Comparison of ENCODE assay signal across 8 cellular contexts in the genomic region with DNA sequence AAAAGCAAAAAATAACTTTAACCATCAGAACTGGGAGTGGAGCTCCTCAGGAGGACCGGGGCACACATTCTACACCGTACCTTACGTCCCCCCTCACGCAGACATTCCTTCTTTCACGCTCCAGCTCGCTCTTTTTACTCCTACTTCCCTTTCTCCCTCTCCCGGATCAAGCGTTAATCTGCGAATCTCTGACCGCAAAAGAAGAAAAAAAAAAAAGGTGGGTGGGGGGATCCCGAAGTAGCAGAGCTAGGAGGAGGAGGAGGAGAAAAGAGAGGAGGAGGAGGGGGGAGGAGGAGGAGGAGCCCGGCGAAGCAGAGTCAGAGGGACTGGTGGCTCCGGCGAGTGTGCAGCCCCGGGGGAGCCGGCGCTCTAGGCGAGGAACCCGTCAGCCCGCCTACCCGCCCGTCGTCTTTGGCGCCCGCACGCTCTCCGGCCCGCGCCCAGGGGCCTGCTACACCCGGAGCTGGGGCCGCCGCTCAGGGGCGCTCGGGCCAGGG. TPM values are rescaled to one million over a fixed set of nuclear protein-coding genes. Genes with fewer than 3 reads are reported as not detected.
DNase-seq lines count a peak whose midpoint lies in the region; ATAC-seq and TF ChIP-seq lines count a peak whose summit lies in the region.

A gene (plus strand): TSS at position 320 of the 497 bp plus-strand sequence.

- intact Hi-C loops in body of pancreas (cut with DNase I), result no loop called here

- WGBS in body of pancreas, 2 donors, result 0 to 5% methylated on average over 10 to 21 of the region's 35 CpGs

- H3K9ac ChIP-seq in BLaER1 treated with 17β-estradiol and CSF1 and Interleukin-3, amounts not matched to agents 10 nM and 100 nM, result peak within 1 kb of the TSS in 7 of 11 experiments; percentile 16 to 63 (median 39); a peak in 11 of 22 replicates

- H3K36me3 ChIP-seq in BLaER1 treated with 17β-estradiol and CSF1 and Interleukin-3, amounts not matched to agents 10 nM and 100 nM, result no peaks in the 10 kb centered on the region
- no peaks in the 10 kb centered on the region for H3K36me3 ChIP-seq in body of pancreas (replicated peaks in 1 of 2; ENCODE audit: insufficient read depth in 1 of 2, low read depth in 2 of 2)

- no peaks in the 10 kb centered on the region for H3K4me1 ChIP-seq in BLaER1 treated with 17β-estradiol and CSF1 and Interleukin-3, amounts not matched to agents 10 nM and 100 nM
- H3K4me1 ChIP-seq in body of pancreas, result no peaks in the 10 kb centered on the region

- H3K27ac ChIP-seq in BLaER1 treated with 17β-estradiol and CSF1 and Interleukin-3, amounts not matched to agents 10 nM and 100 nM, result no peak within 1 kb of the TSS
- H3K27ac ChIP-seq in body of pancreas, result no peak within 1 kb of the TSS

- peaks cover 72 to 100% (median 98%) of the 10 kb centered on the region in 11 experiments for H3K27me3 ChIP-seq in BLaER1 treated with 17β-estradiol and CSF1 and Interleukin-3, amounts not matched to agents 10 nM and 100 nM
- H3K27me3 ChIP-seq in body of pancreas, result no peaks in the 10 kb centered on the region

- H3K9me3 ChIP-seq in BLaER1 treated with 17β-estradiol and CSF1 and Interleukin-3, amounts not matched to agents 10 nM and 100 nM (replicated peaks in 1 of 11), result peaks cover 0 to 15% (median 2%) of the 10 kb centered on the region in 11 experiments; a peak in 5 of 22 replicates
- H3K9me3 ChIP-seq in body of pancreas, result no peaks in the 10 kb centered on the region

- peaks cover 0 to 5% (median 0%) of the 10 kb centered on the region in 11 experiments; a peak in 3 of 22 replicates for H4K20me1 ChIP-seq in BLaER1 treated with 17β-estradiol and CSF1 and Interleukin-3, amounts not matched to agents 10 nM and 100 nM

- H3K4me3 ChIP-seq in BLaER1 treated with 17β-estradiol and CSF1 and Interleukin-3, amounts not matched to agents 10 nM and 100 nM, result peak within 1 kb of the TSS; percentile 45 to 66 (median 55)
- no peak within 1 kb of the TSS for H3K4me3 ChIP-seq in body of pancreas

- no peak for TF ChIP-seq POLR2A in body of pancreas (IDR thresholded peaks at IDR 0.05)

- TF ChIP-seq CTCF in body of pancreas (IDR thresholded peaks at IDR 0.05), result no peak

- ATAC-seq in body of pancreas (no peak), GM19023 (IDR thresholded peaks at IDR 0.05; ENCODE audit: unreplicated experiment) (no peak), HG03457 (IDR thresholded peaks at IDR 0.05; ENCODE audit: unreplicated experiment) (no peak)

- peak; percentile 9 for DNase-seq in NCI-H1105 (lab: John Stamatoyannopoulos, UW)
- peak in 3 of 4 donors; percentile 2 to 10 (median 6) for DNase-seq in body of pancreas
- peak; percentile 77 for DNase-seq in left kidney (ENCODE audit: low read depth, low spot score)
- peak; percentile 5 to 8 for DNase-seq in stimulated activated CD8-positive, alpha-beta memory T cell treated with anti-CD3 and anti-CD28 coated beads, Interleukin-2, amount 100 ng/mL, for 48 hours (ENCODE audit: low read depth in 2 of 2)
- no peak for DNase-seq in SHP77 (lab: John Stamatoyannopoulos, UW)

- H3K4me2 ChIP-seq in BLaER1 treated with 17β-estradiol and CSF1 and Interleukin-3, amounts not matched to agents 10 nM and 100 nM, result peak within 1 kb of the TSS; percentile 73 to 92 (median 83)

RNA-seq across cellular contexts. Expression of the gene that starts here (rescaled TPM):
- total RNA-seq in body of pancreas, result 1 to 10 TPM; 1.6 to 2.9 TPM

Comparison
In these comparisons a context has a peak if more than half of its experiments do, and no peak if none do; other contexts are left out.
1. H3K4me3 ChIP-seq: peak in BLaER1 treated with 17β-estradiol and CSF1 and Interleukin-3, amounts not matched to agents 10 nM and 100 nM (10 of 10); none in body of pancreas (0 of 2).
2. DNase-seq: peak in NCI-H1105 (single experiment), body of pancreas (3 of 4), left kidney (single experiment) and stimulated activated CD8-positive, alpha-beta memory T cell treated with anti-CD3 and anti-CD28 coated beads, Interleukin-2, amount 100 ng/mL, for 48 hours (2 of 2); none in SHP77 (0 of 2).